In the genomic region with DNA sequence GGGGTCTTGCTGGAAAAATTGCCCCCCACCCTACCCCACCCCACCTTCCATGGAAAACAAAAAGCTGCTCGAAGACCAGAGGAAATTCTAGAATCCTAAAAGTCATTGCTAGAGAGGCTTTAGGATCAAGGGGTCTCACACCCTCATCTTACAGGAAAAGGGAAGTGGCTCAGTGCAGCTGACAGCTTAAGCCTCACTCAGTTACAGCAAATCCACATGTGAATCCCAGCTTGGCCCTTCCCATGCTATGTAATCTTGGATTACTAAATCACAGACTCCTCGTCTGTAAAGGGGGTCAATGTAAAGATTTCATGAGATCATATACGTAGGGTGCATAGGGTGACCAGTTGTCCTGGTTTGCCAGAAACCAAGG, we compare ENCODE assay signal across 11 cellular contexts. TPM values are rescaled to one million over a fixed set of nuclear protein-coding genes. Genes with fewer than 3 reads are reported as not detected.
A peak's percentile ranks its signal among the peaks of the same experiment; 100 is the strongest.
DNase-seq lines count a peak whose midpoint lies in the region; ATAC-seq, FAIRE-seq and TF ChIP-seq lines count a peak whose summit lies in the region.
"Had no signal": no experiment of that assay in that cellular context is flagged by ENCODE, and none has a peak within 500 bp of the region (broad histone marks: within the 10 kb centered on the region; RNA-seq: fewer than 3 reads in every experiment).

No MANE protein-coding gene starts in this region.

- BruUV-seq in HepG2 (replicated peaks; lab: Mats Ljungman, UMichigan) = no TSS peak

- no peaks in the 10 kb centered on the region for H3K36me3 ChIP-seq in ascending aorta
- H3K36me3 ChIP-seq in HepG2 (replicated peaks in 1 of 2; ENCODE audit: control insufficient read depth in 1 of 2, insufficient read depth in 2 of 2, low read length in 2 of 2) = no peaks in the 10 kb centered on the region
- H3K36me3 ChIP-seq in suprapubic skin = no peaks in the 10 kb centered on the region

- TF ChIP-seq EP300 in HepG2 (IDR thresholded peaks at IDR 0.05; ENCODE audit: low read depth in 2 of 2, low read length in 2 of 2) (no peak), HepG2 (CRISPR knock-in tag; IDR thresholded peaks at IDR 0.05; ENCODE audit: borderline replicate concordance) (no peak), suprapubic skin (IDR thresholded peaks at IDR 0.05) (no peak)

- H3K9me3 ChIP-seq in ascending aorta (no peaks in the 10 kb centered on the region), HepG2 (ENCODE audit: low read length) (no peaks in the 10 kb centered on the region), suprapubic skin (no peaks in the 10 kb centered on the region)

- peaks cover 7 to 56% of the 10 kb centered on the region in 2 donors for H3K4me1 ChIP-seq in ascending aorta
- peaks cover 71% of the 10 kb centered on the region for H3K4me1 ChIP-seq in HepG2 (ENCODE audit: insufficient read depth, low read length)
- peaks cover 27% of the 10 kb centered on the region for H3K4me1 ChIP-seq in suprapubic skin

- intact Hi-C loops in ascending aorta (cut with DNase I) = loop anchor here (2.0 kb wide), 1 partner anchor 36 kb away; no protein-coding TSS in a partner anchor
- intact Hi-C loops in HepG2 (cut with micrococcal nuclease; ENCODE audit: unreplicated experiment) = loop anchor here (2.0 kb wide), 1 partner anchor 202 kb away; a partner anchor contains a TSS

- H2AFZ ChIP-seq in HepG2 (ENCODE audit: low read length) = no peak overlapping the region

- H3K27me3 ChIP-seq in ascending aorta (no peaks in the 10 kb centered on the region), HepG2 (ENCODE audit: control insufficient read depth in 1 of 2, insufficient read depth in 2 of 2, low read length in 2 of 2) (0 out of 5 replicates have a peak, but pooled peaks cover 0 to 1% of the 10 kb centered on the region in 2 experiments), suprapubic skin (no peaks in the 10 kb centered on the region)

- WGBS in HepG2 (ENCODE audit: low lambda C conversion rate) = 0% methylated on average over 3 of the region's 3 CpGs
- 78% methylated on average over 3 of the region's 3 CpGs for WGBS in suprapubic skin

- peak overlapping the region; percentile 3 for H3K4me3 ChIP-seq in Jurkat, Clone E6-1 (ENCODE audit: low read length)
- H3K4me3 ChIP-seq in ascending aorta (no peak overlapping the region), HepG2 (replicated peaks in 1 of 3; ENCODE audit: insufficient read depth in 1 of 3, low read depth in 2 of 3, low read length in 3 of 3) (peak overlapping the region in 1 of 3 experiments; percentile 48; a peak in 2 of 6 replicates), suprapubic skin (no peak overlapping the region)

- CTCF ChIA-PET in HepG2 (lab: Yijun Ruan, JAX; ENCODE audit: low intra/inter-chr PET ratio, low total read pairs) = no interaction called here

- in situ Hi-C loops in HepG2 (cut with HindIII; ENCODE audit: extremely low pct_ligation_motif_present, low pct_unique_long_range_greater_than_20kb) = no loop called here

- FAIRE-seq in HepG2 (lab: Jason Lieb, UNC) = no peak
- FAIRE-seq: endometrium had no signal

- peak; percentile 29 for DNase-seq in Jurkat, Clone E6-1 (ENCODE audit: low read depth, low spot score)
- DNase-seq in ascending aorta (ENCODE audit: low spot score in 2 of 2) (no peak), HepG2 (ENCODE audit: low spot score) (no peak), suprapubic skin (ENCODE audit: low spot score in 2 of 2) (no peak), DMS53 treated with DMSO at 0.1 percent for 48 hours (lab: John Stamatoyannopoulos, UW; ENCODE audit: unreplicated experiment) (no peak)
- no peak for DNase-seq in activated T-cell treated with anti-CD3 and anti-CD28 coated beads, Interleukin-2, amount 50 U/mL, for 48 hours
- DNase-seq: NCI-H446 treated with DMSO at 0.1 percent for 48 hours, T-helper 9 cell had no signal

- H3K27ac ChIP-seq in ascending aorta (peak overlapping the region; percentile 54 to 84), HepG2 (ENCODE audit: extremely low read length, insufficient read depth, low read length) (peak overlapping the region; percentile 97), suprapubic skin (peak overlapping the region; percentile 53)

- peak overlapping the region; percentile 68 for H3K9ac ChIP-seq in HepG2 (ENCODE audit: insufficient read depth, low read depth, low read length)

- H3K4me2 ChIP-seq in HepG2 (ENCODE audit: low read depth, low read length) = peak overlapping the region; percentile 74

- TF ChIP-seq CTCF in ascending aorta (IDR thresholded peaks at IDR 0.05) (no peak), HepG2 (CRISPR knock-in tag; IDR thresholded peaks at IDR 0.05) (no peak), suprapubic skin (IDR thresholded peaks at IDR 0.05) (no peak)

- POLR2A ChIA-PET in HepG2 (lab: Yijun Ruan, JAX) = interaction anchor here (1.0 to 1.7 kb wide), 2 partner anchors 9 to 17 kb away, joined by 3 to 4 read pairs; no protein-coding TSS in a partner anchor

- TF ChIP-seq RAD21 in HepG2 (CRISPR knock-in tag; IDR thresholded peaks at IDR 0.05) = no peak

- no peak; a peak in 1 of 4 replicates for TF ChIP-seq POLR2A in HepG2 (IDR thresholded peaks at IDR 0.05; ENCODE audit: insufficient read depth in 1 of 2, low read depth in 2 of 2, low read length in 2 of 2)
- TF ChIP-seq POLR2A in suprapubic skin (IDR thresholded peaks at IDR 0.05) = no peak

- no peaks in the 10 kb centered on the region for H4K20me1 ChIP-seq in HepG2 (ENCODE audit: insufficient read depth, low read length)

- no peaks in the 10 kb centered on the region for H3K79me2 ChIP-seq in HepG2 (ENCODE audit: insufficient read depth, low read length)

- no peak; the same call in 2 of the 3 replicates for ATAC-seq in HepG2
- no peak for ATAC-seq in GM19023 (IDR thresholded peaks at IDR 0.05; ENCODE audit: unreplicated experiment)

TF ChIP-seq in HepG2, 621 proteins besides CTCF, POLR2A, EP300 and RAD21 (continues in another document):
- TF ChIP-seq, protein P1, sequence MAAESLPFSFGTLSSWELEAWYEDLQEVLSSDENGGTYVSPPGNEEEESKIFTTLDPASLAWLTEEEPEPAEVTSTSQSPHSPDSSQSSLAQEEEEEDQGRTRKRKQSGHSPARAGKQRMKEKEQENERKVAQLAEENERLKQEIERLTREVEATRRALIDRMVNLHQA (CRISPR knock-in tag; IDR thresholded peaks at IDR 0.05) = no peak
- TF ChIP-seq, protein P2, sequence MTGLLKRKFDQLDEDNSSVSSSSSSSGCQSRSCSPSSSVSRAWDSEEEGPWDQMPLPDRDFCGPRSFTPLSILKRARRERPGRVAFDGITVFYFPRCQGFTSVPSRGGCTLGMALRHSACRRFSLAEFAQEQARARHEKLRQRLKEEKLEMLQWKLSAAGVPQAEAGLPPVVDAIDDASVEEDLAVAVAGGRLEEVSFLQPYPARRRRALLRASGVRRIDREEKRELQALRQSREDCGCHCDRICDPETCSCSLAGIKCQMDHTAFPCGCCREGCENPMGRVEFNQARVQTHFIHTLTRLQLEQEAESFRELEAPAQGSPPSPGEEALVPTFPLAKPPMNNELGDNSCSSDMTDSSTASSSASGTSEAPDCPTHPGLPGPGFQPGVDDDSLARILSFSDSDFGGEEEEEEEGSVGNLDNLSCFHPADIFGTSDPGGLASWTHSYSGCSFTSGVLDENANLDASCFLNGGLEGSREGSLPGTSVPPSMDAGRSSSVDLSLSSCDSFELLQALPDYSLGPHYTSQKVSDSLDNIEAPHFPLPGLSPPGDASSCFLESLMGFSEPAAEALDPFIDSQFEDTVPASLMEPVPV (CRISPR knock-in tag; IDR thresholded peaks at IDR 0.05) = no peak
- TF ChIP-seq, protein P3, sequence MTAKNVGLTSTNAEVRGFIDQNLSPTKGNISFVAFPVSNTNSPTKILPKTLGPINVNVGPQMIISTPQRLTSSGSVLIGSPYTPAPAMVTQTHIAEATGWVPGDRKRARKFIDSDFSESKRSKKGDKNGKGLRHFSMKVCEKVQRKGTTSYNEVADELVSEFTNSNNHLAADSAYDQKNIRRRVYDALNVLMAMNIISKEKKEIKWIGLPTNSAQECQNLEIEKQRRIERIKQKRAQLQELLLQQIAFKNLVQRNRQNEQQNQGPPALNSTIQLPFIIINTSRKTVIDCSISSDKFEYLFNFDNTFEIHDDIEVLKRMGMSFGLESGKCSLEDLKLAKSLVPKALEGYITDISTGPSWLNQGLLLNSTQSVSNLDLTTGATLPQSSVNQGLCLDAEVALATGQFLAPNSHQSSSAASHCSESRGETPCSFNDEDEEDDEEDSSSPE (CRISPR knock-in tag; IDR thresholded peaks at IDR 0.05) = 0 out of 2 replicates have a peak, but pooled peaks have one; percentile 11

RNA-seq across cellular contexts. Expression of a gene that starts 25.9 kb away (rescaled TPM):
- not detected for polyA plus RNA-seq in Jurkat, Clone E6-1 (2012; ENCODE audit: insufficient read depth, insufficient read length)
- total RNA-seq in ascending aorta (45.3 TPM), HepG2 (2016; rRNA removed; fragmentation: Illumina TruSeq; extraction: Trizol) (not detected in 2 replicates), suprapubic skin (1 to 10 TPM; 2.1 to 5.2 (median 3.4) TPM)
- not detected in 2 replicates for total RNA-seq in HepG2 (2016; cell fraction: cytosol; rRNA removed; fragmentation: Illumina TruSeq; extraction: Trizol; ENCODE audit: low read depth)
- total RNA-seq in HepG2 (2016; cell fraction: insoluble cytoplasmic fraction; rRNA removed; fragmentation: Illumina TruSeq; extraction: Trizol) = not detected in 2 replicates
- not detected in 2 replicates for total RNA-seq in HepG2 (2016; cell fraction: membrane; rRNA removed; fragmentation: Illumina TruSeq; extraction: Trizol)
- not detected in 2 replicates for total RNA-seq in HepG2 (2016; cell fraction: nucleus; rRNA removed; fragmentation: Illumina TruSeq; extraction: Trizol)
- not detected in 2 replicates for polyA plus RNA-seq in HepG2 (2011; rRNA removed)
- 0.03 TPM in 1 of 2 replicates, not detected in the other for polyA plus RNA-seq in HepG2 (2011; cell fraction: cytosol; rRNA removed)
- not detected in 2 replicates for polyA plus RNA-seq in HepG2 (2011; cell fraction: nucleus; rRNA removed)
- not detected in 2 replicates for polyA plus RNA-seq in HepG2 (2012)
- not detected in 2 replicates for polyA plus RNA-seq in HepG2 (2016; cell fraction: cytosol; fragmentation: Illumina TruSeq; extraction: Trizol; ENCODE audit: low read depth)
- not detected in 2 replicates for polyA plus RNA-seq in HepG2 (2016; cell fraction: insoluble cytoplasmic fraction; fragmentation: Illumina TruSeq; extraction: Trizol; ENCODE audit: low read depth)
- polyA plus RNA-seq in HepG2 (2016; cell fraction: membrane; fragmentation: Illumina TruSeq; extraction: Trizol; ENCODE audit: low read depth) = not detected in 2 replicates
- not detected in 2 replicates for polyA plus RNA-seq in HepG2 (2016; cell fraction: nucleus; fragmentation: Illumina TruSeq; extraction: Trizol; ENCODE audit: insufficient read depth, low read depth)
- polyA minus RNA-seq in HepG2 (2011; rRNA and poly(A)+ RNA removed; ENCODE audit: low replicate concordance) = not detected in 2 replicates
- polyA minus RNA-seq in HepG2 (2011; cell fraction: cytosol; rRNA and poly(A)+ RNA removed) = not detected in 2 replicates
- polyA minus RNA-seq in HepG2 (2011; cell fraction: nucleus; rRNA and poly(A)+ RNA removed) = not detected in 2 replicates
- total RNA-seq: renal cortical epithelial cell had no signal
